Comparison of ENCODE assay signal across 21 cellular contexts in the genomic region with DNA sequence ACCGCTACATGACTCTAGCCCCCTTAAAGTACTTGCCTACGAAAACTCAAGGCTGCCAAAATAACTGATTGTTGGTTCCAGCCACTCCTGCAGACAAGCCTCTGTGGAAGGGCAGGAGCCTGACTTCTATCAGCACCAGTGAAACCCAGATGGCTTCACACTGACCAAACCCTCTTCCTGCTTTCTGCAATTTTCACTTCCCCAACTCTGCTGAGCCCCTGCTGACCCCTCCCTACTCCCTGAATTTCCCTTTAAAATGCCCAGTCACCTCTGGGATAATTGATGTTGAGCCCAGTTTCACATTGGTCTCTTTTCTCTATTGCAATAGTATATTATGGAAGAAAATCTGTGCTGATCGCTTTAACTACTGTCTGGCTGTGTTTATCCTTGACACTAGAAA.
DNase-seq lines count a peak whose midpoint lies in the region; ATAC-seq, FAIRE-seq and TF ChIP-seq lines count a peak whose summit lies in the region.
"Had no signal": no experiment of that assay in that cellular context is flagged by ENCODE, and none has a peak within 500 bp of the region (broad histone marks: within the 10 kb centered on the region; RNA-seq: fewer than 3 reads in every experiment).

No MANE protein-coding gene starts in this region.

- CTCF ChIA-PET in RWPE1 (lab: Yijun Ruan, JAX) = no interaction called here

- dilution Hi-C loops in keratinocyte (cut with MboI; ENCODE audit: extremely low pct_ligation_motif_present, low sequenced_read_pairs) = no loop called here

- no peaks in the 10 kb centered on the region for H3K9me1 ChIP-seq in keratinocyte (ENCODE audit: control insufficient read depth, extremely low read depth, insufficient read depth, low read length)

- no peak overlapping the region for H3K27ac ChIP-seq in keratinocyte (ENCODE audit: control insufficient read depth, insufficient read depth, low read length)
- H3K27ac ChIP-seq in RWPE1 = no peak overlapping the region
- H3K27ac ChIP-seq: left ventricle myocardium inferior, tibial nerve had no signal

- TF ChIP-seq CTCF in CD14-positive monocyte (IDR thresholded peaks at IDR 0.05) = no peak
- no peak for TF ChIP-seq CTCF in keratinocyte (optimal IDR thresholded peaks at IDR 0.05 in 1 of 3, IDR thresholded peaks at IDR 0.05 in 1 of 3, conservative IDR thresholded peaks at IDR 0.05 in 1 of 3; ENCODE audit: extremely low read depth in 1 of 3, insufficient read depth in 2 of 3, low read length in 3 of 3)
- TF ChIP-seq CTCF in RWPE1 (conservative IDR thresholded peaks at IDR 0.05; ENCODE audit: low read depth) = no peak

- peaks cover 12% of the 10 kb centered on the region for H3K4me1 ChIP-seq in keratinocyte (ENCODE audit: control insufficient read depth, extremely low read depth, insufficient read depth, low read length)
- H3K4me1 ChIP-seq: left ventricle myocardium inferior had no signal

- peaks cover 8 to 37% of the 10 kb centered on the region in 2 donors for H3K36me3 Mint-ChIP-seq in CD14-positive monocyte
- peaks cover 2 to 3% of the 10 kb centered on the region in 2 donors for H3K36me3 Mint-ChIP-seq in activated T-cell treated with anti-CD3 and anti-CD28 coated beads, Interleukin-2, amount 50 U/mL, for 72 hours (ENCODE audit: insufficient read depth in 2 of 2)

- H3K79me2 ChIP-seq in keratinocyte (ENCODE audit: control insufficient read depth, insufficient read depth, low read length) = no peaks in the 10 kb centered on the region

- no peak overlapping the region for H3K4me3 ChIP-seq in keratinocyte (ENCODE audit: control insufficient read depth in 2 of 3, extremely low read depth in 1 of 3, insufficient read depth in 2 of 3, low read depth in 1 of 3, low read length in 3 of 3)
- H3K4me3 ChIP-seq: left ventricle myocardium inferior, tibial nerve had no signal

- no peaks in the 10 kb centered on the region for H3K9me3 ChIP-seq in keratinocyte (ENCODE audit: control insufficient read depth, low read depth, low read length)
- H3K9me3 ChIP-seq: Caco-2, left ventricle myocardium inferior, tibial nerve had no signal

- H3K4me3 Mint-ChIP-seq in CD14-positive monocyte = no peak overlapping the region
- H3K4me3 Mint-ChIP-seq in activated T-cell treated with anti-CD3 and anti-CD28 coated beads, Interleukin-2, amount 50 U/mL, for 72 hours = no peak overlapping the region
- H3K4me3 Mint-ChIP-seq: activated CD8-positive, alpha-beta memory T cell treated with anti-CD3 and anti-CD28 coated beads, Interleukin-2, amount 10 ng/mL, durations not matched to agents 7 days and 5 days; T-helper 17 cell had no signal

- peak; percentile 5 for FAIRE-seq in keratinocyte (lab: Jason Lieb, UNC)
- FAIRE-seq: frontal cortex, HepG2 had no signal

- POLR2A ChIA-PET in RWPE1 (lab: Yijun Ruan, JAX; ENCODE audit: low non-redundant PET) = no interaction called here

- H3K36me3 ChIP-seq in keratinocyte (ENCODE audit: control insufficient read depth in 2 of 2, extremely low read depth in 1 of 2, insufficient read depth in 2 of 2, low read length in 2 of 2) = peaks cover 2% of the 10 kb centered on the region in 2 experiments
- H3K36me3 ChIP-seq: left ventricle myocardium inferior had no signal

- peak overlapping the region; percentile 46 to 97 (median 74) for H3K27ac Mint-ChIP-seq in CD14-positive monocyte
- no peak overlapping the region for H3K27ac Mint-ChIP-seq in activated T-cell treated with anti-CD3 and anti-CD28 coated beads, Interleukin-2, amount 50 U/mL, for 72 hours
- H3K27ac Mint-ChIP-seq: activated CD8-positive, alpha-beta memory T cell treated with anti-CD3 and anti-CD28 coated beads, Interleukin-2, amount 10 ng/mL, durations not matched to agents 7 days and 5 days had no signal

- peak; percentile 19 for ATAC-seq in GM19351 (IDR thresholded peaks at IDR 0.05; ENCODE audit: unreplicated experiment)
- no peak for ATAC-seq in activated T-cell treated with anti-CD3 and anti-CD28 coated beads, Interleukin-2, amount 50 U/mL, for 72 hours (replicated peaks in 1 of 2)
- ATAC-seq: activated CD8-positive, alpha-beta memory T cell treated with anti-CD3 and anti-CD28 coated beads, Interleukin-2, amount 10 ng/mL, durations not matched to agents 7 days and 5 days; HepG2; T-helper 17 cell had no signal

- H3K9me3 Mint-ChIP-seq in CD14-positive monocyte = peaks cover 0 to 2% (median 0%) of the 10 kb centered on the region in 7 donors
- H3K9me3 Mint-ChIP-seq in activated T-cell treated with anti-CD3 and anti-CD28 coated beads, Interleukin-2, amount 50 U/mL, for 72 hours = no peaks in the 10 kb centered on the region

- no peak overlapping the region for H2AFZ ChIP-seq in keratinocyte (ENCODE audit: control insufficient read depth, low read length)

- peaks cover 58% of the 10 kb centered on the region for H3K4me1 Mint-ChIP-seq in CD14-positive monocyte
- H3K4me1 Mint-ChIP-seq in activated T-cell treated with anti-CD3 and anti-CD28 coated beads, Interleukin-2, amount 50 U/mL, for 72 hours (ENCODE audit: low read depth) = peaks cover 65% of the 10 kb centered on the region

- H3K27me3 Mint-ChIP-seq in CD14-positive monocyte (ENCODE audit: low read depth in 3 of 3) = no peaks in the 10 kb centered on the region
- peaks cover 27% of the 10 kb centered on the region for H3K27me3 Mint-ChIP-seq in activated T-cell treated with anti-CD3 and anti-CD28 coated beads, Interleukin-2, amount 50 U/mL, for 72 hours (ENCODE audit: low read depth)
- H3K27me3 Mint-ChIP-seq: activated CD8-positive, alpha-beta memory T cell treated with anti-CD3 and anti-CD28 coated beads, Interleukin-2, amount 10 ng/mL, durations not matched to agents 7 days and 5 days; T-helper 17 cell had no signal

- H3K27me3 ChIP-seq in keratinocyte (ENCODE audit: control insufficient read depth, extremely low read depth, insufficient read depth, low read length) = no peaks in the 10 kb centered on the region
- H3K27me3 ChIP-seq: tibial nerve had no signal

- DNase-seq in CD14-positive monocyte (ENCODE audit: low spot score) (no peak), NAMALWA (ENCODE audit: low spot score) (peak; percentile 17), keratinocyte (ENCODE audit: low read depth, low spot score) (no peak), NCI-H2081 treated with DMSO at 0.1 percent for 48 hours (lab: John Stamatoyannopoulos, UW) (no peak), RWPE1 (ENCODE audit: low spot score) (no peak)
- DNase-seq in stimulated activated CD4-positive, alpha-beta T cell treated with anti-CD3 and anti-CD28 coated beads, Interleukin-1b, Interleukin-23, amount 100 ng/mL, for 48 hours = no peak
- DNase-seq in activated T-cell treated with anti-CD3 and anti-CD28 coated beads, Interleukin-2, amount 50 U/mL, for 72 hours = no peak
- DNase-seq: Caco-2; erythroblast; left ventricle myocardium inferior; NCI-H1930; NCI-H446 treated with DMSO at 0.1 percent for 48 hours; right cardiac atrium; SHP77 treated with DMSO at 0.1 percent for 48 hours; stimulated activated naive CD4-positive, alpha-beta T cell; T-helper 17 cell had no signal

- H3K4me2 ChIP-seq in keratinocyte (ENCODE audit: control insufficient read depth, extremely low read depth, insufficient read depth, low read depth, low read length) = no peak overlapping the region

- intact Hi-C loops in CD14-positive monocyte (cut with micrococcal nuclease) = no loop called here

- H3K9ac ChIP-seq in keratinocyte (ENCODE audit: control insufficient read depth, extremely low read depth, insufficient read depth, low read length) = no peak overlapping the region

- peaks cover 41% of the 10 kb centered on the region for H4K20me1 ChIP-seq in keratinocyte (ENCODE audit: control insufficient read depth, extremely low read depth, insufficient read depth, low read length)
